ENCODE assay signal across 23 cellular contexts in the genomic region with DNA sequence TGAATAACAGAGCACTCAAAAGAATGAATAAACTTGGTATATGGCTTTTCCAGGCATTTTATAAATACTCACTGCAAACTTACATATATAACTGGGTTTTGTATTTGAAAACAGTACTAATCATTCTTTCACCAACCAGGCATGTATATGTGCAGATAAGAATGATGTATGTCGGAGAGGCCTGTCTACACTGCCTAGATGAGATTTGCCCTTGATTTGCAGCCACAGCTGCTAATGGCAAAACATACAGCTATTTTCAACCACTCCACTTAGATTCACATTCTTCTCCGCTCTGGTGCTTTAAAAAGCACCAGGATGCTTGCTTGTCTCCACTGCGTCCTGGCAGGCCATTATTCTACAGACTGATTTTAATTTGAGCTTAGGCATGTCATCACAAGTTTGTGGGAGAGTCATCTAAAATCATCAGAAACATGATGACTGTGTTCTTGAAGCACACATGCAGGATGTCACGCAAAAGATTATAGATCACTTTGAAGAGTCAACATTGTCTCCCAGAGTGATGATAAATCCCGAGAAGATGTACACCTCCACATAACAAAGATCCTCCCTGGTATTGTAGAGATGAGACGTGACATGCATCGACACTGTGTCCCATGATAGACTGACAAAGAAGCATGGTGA.
"Had no signal": no experiment of that assay in that cellular context is flagged by ENCODE, and none has a peak within 500 bp of the region (broad histone marks: within the 10 kb centered on the region; RNA-seq: fewer than 3 reads in every experiment).

No MANE protein-coding gene starts in this region.

- H3K4me1 ChIP-seq: Peyer's patch had no signal

- DNase-seq: activated B cell treated with CpG ODN at 0.5 μM for 24 hours; activated CD4-positive, alpha-beta T cell treated with anti-CD3 and anti-CD28 coated beads for 1 hour; activated CD4-positive, alpha-beta T cell treated with anti-CD3 and anti-CD28 coated beads, Interleukin-2, amount 10 ng/mL, durations not matched to agents 24 days and 14 days; activated CD4-positive, alpha-beta T cell treated with anti-CD3 and anti-CD28 coated beads, Interleukin-2, amount 50 U/mL, for 48 hours; activated CD8-positive, alpha-beta memory T cell treated with anti-CD3 and anti-CD28 coated beads, Interleukin-2, amount 10 ng/mL, durations not matched to agents 7 days and 5 days; activated effector memory CD4-positive, alpha-beta T cell treated with Interleukin-2 at 50 U/mL for 16 hours; activated naive CD4-positive, alpha-beta T cell; activated naive CD8-positive, alpha-beta T cell treated with anti-CD3 and anti-CD28 coated beads, Interleukin-2, amount 50 U/mL, for 24 hours; activated T-cell treated with anti-CD3 and anti-CD28 coated beads, Interleukin-2, amount 50 U/mL, for 24 hours; amygdala; KBM-7; NCI-H1092; NCI-H1417 treated with DMSO at 0.1 percent for 48 hours; NCI-H1694 treated with DMSO at 0.1 percent for 48 hours; NCI-H2029 treated with DMSO at 0.1 percent for 48 hours; NCI-H446; NCI-H524; Peyer's patch; SHP77 treated with DMSO at 0.1 percent for 48 hours; T-helper 17 cell; T-helper 9 cell had no signal

- H3K9me3 ChIP-seq: Peyer's patch had no signal

- H3K27me3 ChIP-seq: cardiac muscle cell, Peyer's patch had no signal

- ATAC-seq: activated CD8-positive, alpha-beta memory T cell treated with anti-CD3 and anti-CD28 coated beads, Interleukin-2, amount 10 ng/mL, durations not matched to agents 7 days and 5 days; activated naive CD4-positive, alpha-beta T cell treated with anti-CD3 and anti-CD28 coated beads, Interleukin-2, amount 50 U/mL, for 72 hours; activated naive CD8-positive, alpha-beta T cell treated with anti-CD3 and anti-CD28 coated beads, Interleukin-2, amount 50 U/mL, for 24 hours; T-helper 17 cell had no signal

- H3K27ac ChIP-seq: cardiac muscle cell, Peyer's patch had no signal

- H3K36me3 ChIP-seq: cardiac muscle cell, Peyer's patch had no signal

- H3K4me3 ChIP-seq: cardiac muscle cell, Peyer's patch had no signal
